ENCODE assay signal across 19 cellular contexts in the genomic region with DNA sequence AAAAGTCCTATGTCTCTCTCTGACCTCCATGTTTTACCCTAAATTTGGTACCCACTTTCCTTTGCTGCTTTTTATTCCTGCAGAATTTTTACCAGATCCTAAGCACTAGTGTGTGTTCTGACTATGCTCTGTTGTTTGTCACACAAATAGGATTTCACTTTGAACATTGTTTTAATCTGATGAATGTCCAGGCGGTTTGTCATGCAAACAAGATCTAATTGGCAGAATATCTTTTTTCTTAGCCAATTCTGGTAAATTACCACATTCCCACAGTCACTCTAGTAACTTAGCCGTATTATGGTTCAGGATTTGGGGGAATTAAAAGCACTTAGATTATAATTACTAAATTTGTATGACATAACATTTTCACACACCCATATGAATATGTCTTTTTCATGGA.
A peak's percentile ranks its signal among the peaks of the same experiment; 100 is the strongest.
DNase-seq lines count a peak whose midpoint lies in the region; ATAC-seq and TF ChIP-seq lines count a peak whose summit lies in the region.
"Had no signal": no experiment of that assay in that cellular context is flagged by ENCODE, and none has a peak within 500 bp of the region (broad histone marks: within the 10 kb centered on the region; RNA-seq: fewer than 3 reads in every experiment).

No MANE protein-coding gene starts in this region.

- H3K4me2 ChIP-seq in SK-N-SH (no peak overlapping the region), Loucy (ENCODE audit: low read depth, low read length, poor library complexity, severe bottlenecking) (peak overlapping the region; percentile 40), neuronal stem cell (ENCODE audit: insufficient read depth, low read length, poor library complexity, severe bottlenecking) (no peak overlapping the region)
- H3K4me2 ChIP-seq: BLaER1 treated with 17β-estradiol and CSF1 and Interleukin-3, amounts not matched to agents 10 nM and 100 nM had no signal

- WGBS in SK-N-SH (ENCODE audit: low lambda C conversion rate): 74% methylated on average over 2 of the region's 2 CpGs
- whole genome bisulfite sequencing in neuronal stem cell (ENCODE audit: extremely low coverage in 2 of 2, insufficient read length in 2 of 2, insufficient replicate concordance in 1 of 2), 2 donors: no CpG with 5 or more reads among the region's 2 CpGs

- H4K20me1 ChIP-seq in SK-N-SH (ENCODE audit: insufficient read depth) (no peaks in the 10 kb centered on the region), Loucy (ENCODE audit: insufficient read depth, low read length, poor library complexity, severe bottlenecking) (no peaks in the 10 kb centered on the region)

- H3K9me3 ChIP-seq in SK-N-SH: no peaks in the 10 kb centered on the region
- H3K9me3 ChIP-seq in Loucy (ENCODE audit: insufficient read depth, low read depth, low read length): no peaks in the 10 kb centered on the region
- no peaks in the 10 kb centered on the region for H3K9me3 ChIP-seq in neuronal stem cell (replicated peaks in 1 of 2; ENCODE audit: control insufficient read depth in 2 of 2, insufficient read depth in 1 of 2, low read depth in 1 of 2, low read length in 2 of 2)
- H3K9me3 ChIP-seq: BE2C; BLaER1 treated with 17β-estradiol and CSF1 and Interleukin-3, amounts not matched to agents 10 nM and 100 nM; HAP-1 had no signal

- DNase-seq in SK-N-SH (peak; percentile 4), chondrocyte (ENCODE audit: low spot score) (no peak), neuronal stem cell (ENCODE audit: low spot score) (no peak), NCI-H2227 treated with DMSO at 0.1 percent for 48 hours (lab: John Stamatoyannopoulos, UW) (no peak), OCI-M2 (lab: John Stamatoyannopoulos, UW; ENCODE audit: unreplicated experiment) (no peak), NCI-H1048 (lab: John Stamatoyannopoulos, UW) (no peak)
- DNase-seq: BE2C; CD4-positive, alpha-beta T cell; CD8-positive, alpha-beta memory T cell; DMS79; GF-D8; GOT3; HFFc6 had no signal

- H2AFZ ChIP-seq in SK-N-SH (ENCODE audit: low read depth) (no peak overlapping the region; the same call in 1 of the 2 replicates), Loucy (ENCODE audit: low read length) (0 out of 2 replicates have a peak overlapping the region, but pooled peaks have one; percentile 3), neuronal stem cell (ENCODE audit: low read length) (peak overlapping the region; percentile 32)

- H3K9ac ChIP-seq in SK-N-SH (no peak overlapping the region), Loucy (ENCODE audit: low read depth, low read length, poor library complexity, severe bottlenecking) (peak overlapping the region; percentile 4), neuronal stem cell (ENCODE audit: low read depth, low read length, poor library complexity) (no peak overlapping the region)
- H3K9ac ChIP-seq: BLaER1 treated with 17β-estradiol and CSF1 and Interleukin-3, amounts not matched to agents 10 nM and 100 nM had no signal

- H3K27me3 Mint-ChIP-seq in chondrocyte (ENCODE audit: low read depth): peaks cover 12% of the 10 kb centered on the region
- H3K27me3 Mint-ChIP-seq: CD4-positive, alpha-beta T cell; CD8-positive, alpha-beta memory T cell had no signal

- TF ChIP-seq CTCF in SK-N-SH (IDR thresholded peaks at IDR 0.05): no peak
- TF ChIP-seq CTCF in Loucy (conservative IDR thresholded peaks at IDR 0.05; ENCODE audit: low read length): no peak
- peak; percentile 4 for TF ChIP-seq CTCF in chondrocyte (IDR thresholded peaks at IDR 0.05)

- no peak overlapping the region for H3K4me3 ChIP-seq in SK-N-SH (ENCODE audit: low read depth in 2 of 2, low read length in 1 of 2)
- H3K4me3 ChIP-seq in Loucy (ENCODE audit: low read length, poor library complexity, severe bottlenecking): no peak overlapping the region
- no peak overlapping the region for H3K4me3 ChIP-seq in neuronal stem cell (ENCODE audit: low read length in 2 of 2)
- H3K4me3 ChIP-seq: BLaER1 treated with 17β-estradiol and CSF1 and Interleukin-3, amounts not matched to agents 10 nM and 100 nM; HAP-1 had no signal

- peak in 1 of 2 experiments; percentile 60; a peak in 2 of 4 replicates for TF ChIP-seq EP300 in SK-N-SH (IDR thresholded peaks at IDR 0.05; ENCODE audit: borderline replicate concordance in 1 of 2, low read depth in 1 of 2, low read length in 1 of 2)

- no peak overlapping the region for H3K18ac ChIP-seq in neuronal stem cell (ENCODE audit: low read length)

- no peak overlapping the region for H3K4me3 Mint-ChIP-seq in chondrocyte (ENCODE audit: unreplicated experiment)
- H3K4me3 Mint-ChIP-seq: CD14-positive monocyte; CD4-positive, alpha-beta T cell; CD8-positive, alpha-beta memory T cell; HFFc6 had no signal

- H2BK15ac ChIP-seq in neuronal stem cell (ENCODE audit: low read length): no peak overlapping the region

- TF ChIP-seq RAD21 in SK-N-SH (IDR thresholded peaks at IDR 0.05; ENCODE audit: low read length): no peak

- no peak for ATAC-seq in SK-N-SH treated with all-trans-retinoic acid at 6 μM for 48 hours

- H3K4me1 ChIP-seq in SK-N-SH (ENCODE audit: control insufficient read depth in 1 of 2, insufficient read depth in 2 of 2, low read depth in 1 of 2, low read length in 1 of 2): peaks cover 0 to 10% of the 10 kb centered on the region in 2 experiments; a peak in 2 of 4 replicates
- H3K4me1 ChIP-seq in Loucy (ENCODE audit: insufficient read depth, low read length, poor library complexity, severe bottlenecking): peaks cover 59% of the 10 kb centered on the region
- no peaks in the 10 kb centered on the region for H3K4me1 ChIP-seq in neuronal stem cell (ENCODE audit: control insufficient read depth in 2 of 2, insufficient read depth in 1 of 2, low read depth in 1 of 2, low read length in 2 of 2)
- H3K4me1 ChIP-seq: BE2C, HAP-1 had no signal

- H2BK12ac ChIP-seq in neuronal stem cell (ENCODE audit: low read length): no peak overlapping the region

- H3K36me3 ChIP-seq in SK-N-SH (replicated peaks in 1 of 2; ENCODE audit: control insufficient read depth in 1 of 2, insufficient read depth in 2 of 2, low read length in 1 of 2): no peaks in the 10 kb centered on the region
- H3K36me3 ChIP-seq in Loucy (ENCODE audit: insufficient read depth, low read length): no peaks in the 10 kb centered on the region
- no peaks in the 10 kb centered on the region for H3K36me3 ChIP-seq in neuronal stem cell (replicated peaks in 1 of 2; ENCODE audit: control insufficient read depth in 2 of 2, insufficient read depth in 2 of 2, low read length in 2 of 2)
- H3K36me3 ChIP-seq: BE2C; BLaER1 treated with 17β-estradiol and CSF1 and Interleukin-3, amounts not matched to agents 10 nM and 100 nM; HAP-1 had no signal

- H3K79me1 ChIP-seq in neuronal stem cell (ENCODE audit: low read depth, low read length): no peaks in the 10 kb centered on the region

- H3K14ac ChIP-seq in neuronal stem cell (ENCODE audit: low read length): no peak overlapping the region

- no peak overlapping the region for H2BK5ac ChIP-seq in neuronal stem cell (ENCODE audit: low read length)

- no peak overlapping the region for H2AK5ac ChIP-seq in neuronal stem cell (ENCODE audit: low read depth, low read length)

- no peak overlapping the region for H3K4ac ChIP-seq in neuronal stem cell (ENCODE audit: low read length)

- H4K8ac ChIP-seq in neuronal stem cell (ENCODE audit: low read depth, low read length): no peak overlapping the region

- no peaks in the 10 kb centered on the region for H3K79me2 ChIP-seq in SK-N-SH (ENCODE audit: insufficient read depth)
- no peaks in the 10 kb centered on the region for H3K79me2 ChIP-seq in Loucy (ENCODE audit: insufficient read depth, low read length)

- H3K36me3 Mint-ChIP-seq in chondrocyte (ENCODE audit: low read depth): no peaks in the 10 kb centered on the region
- H3K36me3 Mint-ChIP-seq: CD14-positive monocyte; CD8-positive, alpha-beta memory T cell had no signal

- H3K27ac Mint-ChIP-seq in chondrocyte (ENCODE audit: unreplicated experiment): no peak overlapping the region
- H3K27ac Mint-ChIP-seq: CD14-positive monocyte; CD4-positive, alpha-beta T cell; CD8-positive, alpha-beta memory T cell; HFFc6 had no signal

- POLR2A ChIA-PET in SK-N-SH (lab: Yijun Ruan, JAX): no interaction called here

- H3K27me3 ChIP-seq in SK-N-SH (ENCODE audit: insufficient read depth): no peaks in the 10 kb centered on the region
- H3K27me3 ChIP-seq in Loucy (ENCODE audit: insufficient read depth, low read length, poor library complexity, severe bottlenecking): no peaks in the 10 kb centered on the region
- H3K27me3 ChIP-seq in neuronal stem cell (ENCODE audit: control insufficient read depth in 3 of 3, insufficient read depth in 3 of 3, low read depth in 1 of 3, low read length in 3 of 3): no peaks in the 10 kb centered on the region
- H3K27me3 ChIP-seq: BE2C had no signal

- no peak overlapping the region for H2BK120ac ChIP-seq in neuronal stem cell (ENCODE audit: low read depth, low read length)

- H3K9me2 ChIP-seq in SK-N-SH: no peaks in the 10 kb centered on the region
- no peaks in the 10 kb centered on the region for H3K9me2 ChIP-seq in Loucy (replicated peaks; ENCODE audit: low read depth, low read length)

- no peak overlapping the region for H3K23ac ChIP-seq in neuronal stem cell (ENCODE audit: low read depth, low read length, poor library complexity)

- H3K27ac ChIP-seq in SK-N-SH (ENCODE audit: low read depth in 2 of 2, low read length in 1 of 2) (peak overlapping the region in 1 of 2 experiments; percentile 71; a peak in 1 of 4 replicates), neuronal stem cell (replicated peaks; ENCODE audit: low read length) (no peak overlapping the region)
- H3K27ac ChIP-seq: 22Rv1; BLaER1 treated with 17β-estradiol and CSF1 and Interleukin-3, amounts not matched to agents 10 nM and 100 nM had no signal

- CTCF ChIA-PET in SK-N-SH (lab: Yijun Ruan, JAX): no interaction called here

- H3K4me1 Mint-ChIP-seq in chondrocyte (ENCODE audit: low read depth): peaks cover 6% of the 10 kb centered on the region
- H3K4me1 Mint-ChIP-seq: CD8-positive, alpha-beta memory T cell had no signal

- no peaks in the 10 kb centered on the region for H3F3A ChIP-seq in SK-N-SH (replicated peaks; ENCODE audit: insufficient read depth)
- H3F3A ChIP-seq in Loucy (ENCODE audit: low read depth): no peaks in the 10 kb centered on the region

- H4K91ac ChIP-seq in neuronal stem cell (ENCODE audit: low read depth, low read length, poor library complexity): no peak overlapping the region

- no peaks in the 10 kb centered on the region for H3K9me3 Mint-ChIP-seq in chondrocyte (ENCODE audit: low read depth)
- H3K9me3 Mint-ChIP-seq: CD4-positive, alpha-beta T cell; HFFc6 had no signal

TF ChIP-seq in SK-N-SH, 30 proteins besides CTCF, POLR2A, EP300 and RAD21 (continues in another document):
- TF ChIP-seq GABPA (IDR thresholded peaks at IDR 0.05; ENCODE audit: low read depth): no peak
- no peak for TF ChIP-seq ELF1 (IDR thresholded peaks at IDR 0.05)
- no peak for TF ChIP-seq CHD2 (IDR thresholded peaks at IDR 0.05; ENCODE audit: low read length, partially characterized antibody)
